In genomic region chr10:75094465-75094864, GRCh38 we compare ENCODE assay signal across 1 cellular context.
A peak's percentile ranks its signal among the peaks of the same experiment; 100 is the strongest.
TF ChIP-seq lines count a peak whose summit lies in the region.

No MANE protein-coding gene starts in this region.

TF ChIP-seq in HepG2, 621 proteins besides CTCF, POLR2A, EP300 and RAD21 (continued from another document):
- peak; percentile 78 for TF ChIP-seq PAXIP1 (CRISPR knock-in tag; conservative IDR thresholded peaks at IDR 0.05)
- TF ChIP-seq KDM5B (CRISPR knock-in tag; IDR thresholded peaks at IDR 0.05; ENCODE audit: borderline replicate concordance), result no peak; the same call in 1 of the 2 replicates
- no peak for TF ChIP-seq HNRNPK (IDR thresholded peaks at IDR 0.05; ENCODE audit: low read depth, low read length, poor library complexity, severe bottlenecking)
- TF ChIP-seq KAT2B (IDR thresholded peaks at IDR 0.05; ENCODE audit: borderline replicate concordance, low read depth, low read length), result no peak
- peak; percentile 74 for TF ChIP-seq FOXP4 (CRISPR knock-in tag; IDR thresholded peaks at IDR 0.05)
- no peak for TF ChIP-seq DMTF1 (CRISPR knock-in tag; IDR thresholded peaks at IDR 0.05)
- no peak for TF ChIP-seq ZNF326 (CRISPR knock-in tag; IDR thresholded peaks at IDR 0.05; ENCODE audit: borderline replicate concordance)
- no peak for TF ChIP-seq TRAFD1 (CRISPR knock-in tag; IDR thresholded peaks at IDR 0.05; ENCODE audit: borderline replicate concordance)
- TF ChIP-seq FOXJ3 (CRISPR knock-in tag; IDR thresholded peaks at IDR 0.05; ENCODE audit: borderline replicate concordance), result peak; percentile 48; the same call in 1 of the 2 replicates
- TF ChIP-seq LBX2 (CRISPR knock-in tag; IDR thresholded peaks at IDR 0.05; ENCODE audit: borderline replicate concordance), result no peak
- TF ChIP-seq PRDM15 (CRISPR knock-in tag; IDR thresholded peaks at IDR 0.05), result no peak
- no peak for TF ChIP-seq ZNF275 (CRISPR knock-in tag; IDR thresholded peaks at IDR 0.05; ENCODE audit: borderline replicate concordance)
- no peak for TF ChIP-seq U2AF2 (IDR thresholded peaks at IDR 0.05; ENCODE audit: low read depth, low read length)
- TF ChIP-seq RFX1 (IDR thresholded peaks at IDR 0.05), result no peak
- no peak for TF ChIP-seq NBN (conservative IDR thresholded peaks at IDR 0.05)
- no peak for TF ChIP-seq MATR3 (CRISPR knock-in tag; IDR thresholded peaks at IDR 0.05)
- TF ChIP-seq PCBP1 (IDR thresholded peaks at IDR 0.05; ENCODE audit: borderline replicate concordance, low read depth, low read length), result no peak
- TF ChIP-seq ZNF547 (CRISPR knock-in tag; IDR thresholded peaks at IDR 0.05), result no peak
- TF ChIP-seq CAMTA2 (CRISPR knock-in tag; IDR thresholded peaks at IDR 0.05; ENCODE audit: borderline replicate concordance), result no peak
- TF ChIP-seq CHCHD3 (CRISPR knock-in tag; IDR thresholded peaks at IDR 0.05), result no peak
- TF ChIP-seq GATAD2A (CRISPR knock-in tag; IDR thresholded peaks at IDR 0.05), result peak; percentile 73
- no peak for TF ChIP-seq CREBL2 (CRISPR knock-in tag; IDR thresholded peaks at IDR 0.05; ENCODE audit: borderline replicate concordance)
- no peak for TF ChIP-seq TSC22D2 (CRISPR knock-in tag; IDR thresholded peaks at IDR 0.05; ENCODE audit: borderline replicate concordance)
- no peak for TF ChIP-seq HNF1A (IDR thresholded peaks at IDR 0.05; ENCODE audit: low read depth)
- TF ChIP-seq HNF1A (CRISPR knock-in tag; IDR thresholded peaks at IDR 0.05; ENCODE audit: borderline replicate concordance), result no peak
- no peak for TF ChIP-seq ZZZ3 (CRISPR knock-in tag; IDR thresholded peaks at IDR 0.05; ENCODE audit: borderline replicate concordance)
TF ChIP-seq in HepG2: peak in this region for 88.
